9 cellular contexts compared by ENCODE assay signal in genomic region chr16:89393731-89394406, GRCh38.
DNase-seq lines count a peak whose midpoint lies in the region; ATAC-seq and TF ChIP-seq lines count a peak whose summit lies in the region.
"Had no signal": no experiment of that assay in that cellular context is flagged by ENCODE, and none has a peak within 500 bp of the region (broad histone marks: within the 10 kb centered on the region; RNA-seq: fewer than 3 reads in every experiment).

No MANE protein-coding gene starts in this region.

- no peaks in the 10 kb centered on the region for H3K27me3 ChIP-seq in stomach

- TF ChIP-seq CTCF in HFFc6 (IDR thresholded peaks at IDR 0.05) (no peak), chondrocyte (IDR thresholded peaks at IDR 0.05) (no peak), stomach (IDR thresholded peaks at IDR 0.05) (no peak)

- ATAC-seq in left colon = peak; percentile 26

- H3K4me3 ChIP-seq in stomach = no peak overlapping the region

- peak overlapping the region; percentile 33 to 90 (median 64) for H3K27ac ChIP-seq in stomach

- peaks cover 36 to 74% (median 56%) of the 10 kb centered on the region in 4 donors for H3K4me1 ChIP-seq in stomach

- peaks cover 9% of the 10 kb centered on the region for H3K36me3 Mint-ChIP-seq in HFFc6 (ENCODE audit: low read depth)
- peaks cover 2% of the 10 kb centered on the region for H3K36me3 Mint-ChIP-seq in chondrocyte (ENCODE audit: low read depth)

- H3K9me3 Mint-ChIP-seq in HFFc6 (no peaks in the 10 kb centered on the region; the same call in 1 of the 2 replicates), chondrocyte (ENCODE audit: low read depth) (no peaks in the 10 kb centered on the region)

- H3K27ac Mint-ChIP-seq in HFFc6 (peak overlapping the region; percentile 93), chondrocyte (ENCODE audit: unreplicated experiment) (peak overlapping the region; percentile 68)

- WGBS in stomach, 5 donors = 61 to 67% (median 64%) methylated on average over 13 to 14 of the region's 14 CpGs

- H3K4me3 Mint-ChIP-seq in HFFc6 (no peak overlapping the region), chondrocyte (ENCODE audit: unreplicated experiment) (no peak overlapping the region)
- H3K4me3 Mint-ChIP-seq: activated naive CD8-positive, alpha-beta T cell had no signal

- H3K4me1 Mint-ChIP-seq in HFFc6 (ENCODE audit: low read depth) = peaks cover 36% of the 10 kb centered on the region
- H3K4me1 Mint-ChIP-seq in chondrocyte (ENCODE audit: low read depth) = peaks cover 41% of the 10 kb centered on the region

- no peak for TF ChIP-seq POLR2A in stomach (IDR thresholded peaks at IDR 0.05)

- in situ Hi-C loops in KBM-7 (cut with MboI; ENCODE audit: low pct_unique_long_range_greater_than_20kb, low sequenced_read_pairs) = no loop called here

- H3K9me3 ChIP-seq in stomach = no peaks in the 10 kb centered on the region

- peaks cover 0 to 7% (median 3%) of the 10 kb centered on the region in 4 donors for H3K36me3 ChIP-seq in stomach

- peaks cover 6% of the 10 kb centered on the region for H3K27me3 Mint-ChIP-seq in HFFc6 (ENCODE audit: insufficient read depth)
- H3K27me3 Mint-ChIP-seq in chondrocyte (ENCODE audit: low read depth) = no peaks in the 10 kb centered on the region
- H3K27me3 Mint-ChIP-seq: activated naive CD8-positive, alpha-beta T cell had no signal

- intact Hi-C loops in left colon (cut with DNase I, micrococcal nuclease) = no loop called here
- intact Hi-C loops in stomach (cut with DNase I; ENCODE audit: low total_unique reads) = no loop called here

- no peak for DNase-seq in HFFc6
- no peak for DNase-seq in chondrocyte (ENCODE audit: low spot score)
- DNase-seq in left colon = no peak
- peak; percentile 68 for DNase-seq in stomach
- no peak for DNase-seq in DMS153 (lab: John Stamatoyannopoulos, UW)
- DNase-seq in KBM-7 = no peak
- no peak for DNase-seq in SHP77 (lab: John Stamatoyannopoulos, UW)
- DNase-seq: NCI-H1417 had no signal

- TF ChIP-seq EP300 in stomach (IDR thresholded peaks at IDR 0.05) = no peak
